ENCODE assay signal across 9 cellular contexts in the genomic region with DNA sequence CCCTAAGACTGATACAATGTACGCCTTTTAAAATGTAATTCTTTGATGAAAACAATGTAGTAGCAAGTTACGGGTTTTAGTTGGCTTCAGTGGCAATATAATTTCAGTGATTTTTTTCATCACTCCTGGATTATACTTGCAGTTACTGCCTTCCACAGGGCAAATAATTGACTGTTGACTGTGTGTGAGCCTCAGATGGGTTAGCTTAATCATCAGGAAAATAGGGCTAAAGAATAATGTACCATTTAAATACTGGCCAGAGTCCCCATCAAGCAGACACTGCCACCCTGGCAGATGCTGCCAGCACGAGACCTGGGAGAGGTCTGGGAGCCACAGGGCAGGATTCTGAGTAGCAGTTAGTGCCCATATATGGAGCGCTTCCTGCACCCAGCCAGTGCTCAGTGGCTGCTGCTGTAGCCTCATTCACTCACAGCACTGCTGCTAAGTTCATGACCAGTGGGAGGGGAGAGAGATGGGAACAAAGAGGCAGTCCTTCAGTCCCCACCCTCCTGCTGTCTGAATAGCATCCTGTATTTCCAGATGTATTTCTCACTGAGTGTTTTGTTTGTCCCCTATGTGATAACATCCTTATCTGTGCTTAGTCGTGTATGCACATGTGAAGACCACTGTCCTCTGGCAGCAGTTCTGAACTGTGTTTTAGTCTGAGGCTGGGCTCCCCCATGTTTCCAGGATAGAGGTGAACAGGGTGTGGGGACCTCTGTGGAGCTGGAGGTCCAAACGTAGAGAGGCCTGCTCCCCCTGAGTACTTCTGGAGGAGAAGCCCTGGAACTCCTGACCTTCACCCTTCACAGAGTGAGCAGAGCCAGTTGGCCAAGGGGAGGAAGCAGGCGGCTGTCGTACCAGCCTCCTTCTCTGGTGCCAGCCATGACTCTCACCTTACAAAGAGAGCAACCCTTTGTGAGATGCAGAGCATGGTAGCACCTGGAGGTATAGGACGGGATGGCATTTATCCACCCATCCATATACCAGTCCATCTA.
A peak's percentile ranks its signal among the peaks of the same experiment; 100 is the strongest.
DNase-seq lines count a peak whose midpoint lies in the region; ATAC-seq and FAIRE-seq lines count a peak whose summit lies in the region.
"Had no signal": no experiment of that assay in that cellular context is flagged by ENCODE, and none has a peak within 500 bp of the region (broad histone marks: within the 10 kb centered on the region; RNA-seq: fewer than 3 reads in every experiment).

No MANE protein-coding gene starts in this region.

- H3K36me3 Mint-ChIP-seq in CD8-positive, alpha-beta memory T cell = peaks cover 0 to 10% (median 1%) of the 10 kb centered on the region in 3 donors
- no peaks in the 10 kb centered on the region for H3K36me3 Mint-ChIP-seq in activated naive CD4-positive, alpha-beta T cell treated with anti-CD3 and anti-CD28 coated beads, Interleukin-2, amount 50 U/mL, for 72 hours

- DNase-seq in CD8-positive, alpha-beta memory T cell = peak in 2 of 5 donors; percentile 19 to 32
- DNase-seq in M059J (ENCODE audit: low read depth) (peak; percentile 57), left lobe of liver (ENCODE audit: low spot score) (no peak), GM19239 (ENCODE audit: insufficient read length, low spot score) (no peak), OCI-M2 (lab: John Stamatoyannopoulos, UW; ENCODE audit: unreplicated experiment) (no peak), NCI-H146 treated with DMSO at 0.1 percent for 48 hours (lab: John Stamatoyannopoulos, UW; ENCODE audit: unreplicated experiment) (no peak)
- DNase-seq in activated naive CD4-positive, alpha-beta T cell treated with anti-CD3 and anti-CD28 coated beads, Interleukin-2, amount 50 U/mL, for 72 hours (ENCODE audit: low spot score in 2 of 2) = no peak

- no peaks in the 10 kb centered on the region for H3K9me3 Mint-ChIP-seq in CD8-positive, alpha-beta memory T cell
- H3K9me3 Mint-ChIP-seq in activated naive CD4-positive, alpha-beta T cell treated with anti-CD3 and anti-CD28 coated beads, Interleukin-2, amount 50 U/mL, for 72 hours = peaks cover 8 to 11% of the 10 kb centered on the region in 2 donors
- H3K9me3 Mint-ChIP-seq: activated naive CD4-positive, alpha-beta T cell treated with anti-CD3 and anti-CD28 coated beads, Interleukin-2, amount 50 U/mL, for 24 hours had no signal

- H3K36me3 ChIP-seq in CD8-positive, alpha-beta memory T cell (ENCODE audit: insufficient read depth, low read length) = no peaks in the 10 kb centered on the region

- peak; percentile 33 to 46 for ATAC-seq in activated naive CD4-positive, alpha-beta T cell treated with anti-CD3 and anti-CD28 coated beads, Interleukin-2, amount 50 U/mL, for 72 hours
- ATAC-seq in left lobe of liver (peak; percentile 40), GM21447 (IDR thresholded peaks at IDR 0.05; ENCODE audit: unreplicated experiment) (no peak)

- no peaks in the 10 kb centered on the region for H3K9me3 ChIP-seq in CD8-positive, alpha-beta memory T cell (ENCODE audit: low read length)

- POLR2A ChIA-PET in CD8-positive, alpha-beta memory T cell (lab: Charles Lee) = interaction anchor here (0.6 kb wide), 1 partner anchor 272 kb away, joined by 9 read pairs; no protein-coding TSS in a partner anchor

- no peak for FAIRE-seq in GM19239 (lab: Jason Lieb, UNC)

- CTCF ChIA-PET in CD8-positive, alpha-beta memory T cell (lab: Charles Lee) = no interaction called here

- no peaks in the 10 kb centered on the region for H3K27me3 ChIP-seq in CD8-positive, alpha-beta memory T cell (ENCODE audit: insufficient read depth, low read length, poor library complexity, severe bottlenecking)

- peak overlapping the region in 6 of 8 donors; percentile 28 to 79 (median 58) for H3K27ac Mint-ChIP-seq in CD8-positive, alpha-beta memory T cell
- no peak overlapping the region for H3K27ac Mint-ChIP-seq in activated naive CD4-positive, alpha-beta T cell treated with anti-CD3 and anti-CD28 coated beads, Interleukin-2, amount 50 U/mL, for 72 hours
- H3K27ac Mint-ChIP-seq: activated naive CD4-positive, alpha-beta T cell treated with anti-CD3 and anti-CD28 coated beads, Interleukin-2, amount 50 U/mL, for 24 hours had no signal

- H3K4me3 Mint-ChIP-seq in CD8-positive, alpha-beta memory T cell = no peak overlapping the region
- H3K4me3 Mint-ChIP-seq: activated naive CD4-positive, alpha-beta T cell treated with anti-CD3 and anti-CD28 coated beads, Interleukin-2, amount 50 U/mL, for 24 hours had no signal

- H3K27me3 Mint-ChIP-seq in CD8-positive, alpha-beta memory T cell = no peaks in the 10 kb centered on the region
- H3K27me3 Mint-ChIP-seq: activated naive CD4-positive, alpha-beta T cell treated with anti-CD3 and anti-CD28 coated beads, Interleukin-2, amount 50 U/mL, for 24 hours had no signal

- H3K4me3 ChIP-seq in CD8-positive, alpha-beta memory T cell (ENCODE audit: low read length) = no peak overlapping the region

- H3K4me1 ChIP-seq in CD8-positive, alpha-beta memory T cell (ENCODE audit: insufficient read depth, low read length) = peaks cover 40% of the 10 kb centered on the region

- H3K27ac ChIP-seq in CD8-positive, alpha-beta memory T cell (ENCODE audit: low read depth, low read length) = no peak overlapping the region

- H3K4me1 Mint-ChIP-seq in CD8-positive, alpha-beta memory T cell = peaks cover 31 to 53% (median 40%) of the 10 kb centered on the region in 3 donors

Comparison
In these comparisons a context has a peak if more than half of its experiments do, and no peak if none do; other contexts are left out.
1. H3K27ac Mint-ChIP-seq: peak in CD8-positive, alpha-beta memory T cell (6 of 8); none in activated naive CD4-positive, alpha-beta T cell treated with anti-CD3 and anti-CD28 coated beads, Interleukin-2, amount 50 U/mL, for 72 hours (0 of 2).